In genomic region chr1:78360584-78360983, GRCh38 we compare ENCODE assay signal across 22 cellular contexts.
"Had no signal": no experiment of that assay in that cellular context is flagged by ENCODE, and none has a peak within 500 bp of the region (broad histone marks: within the 10 kb centered on the region; RNA-seq: fewer than 3 reads in every experiment).

No MANE protein-coding gene starts in this region.

- H3K9me2 ChIP-seq: SK-N-SH had no signal

- DNase-seq: Karpas-422, KBM-7, MV-4-11, NCI-H1048, NCI-H1105, NCI-H1417, NCI-H146, NCI-H1694 treated with DMSO at 0.1 percent for 48 hours, NCI-H1930, NCI-H2081, NCI-H2107, NCI-H2227 treated with DMSO at 0.1 percent for 48 hours, NCI-H510A, NCI-H524 treated with DMSO at 0.1 percent for 48 hours, NCI-H69, NCI-H774, SHP77, SK-N-SH, SW 1271, T-cell had no signal

- H3K27ac ChIP-seq: HL-60, RWPE1 had no signal

- H3K4me2 ChIP-seq: SK-N-SH had no signal

- H3K9ac ChIP-seq: SK-N-SH had no signal

- H3K9me3 ChIP-seq: SK-N-SH had no signal
